9 cellular contexts compared by ENCODE assay signal in genomic region chr11:81644239-81644840, GRCh38.
DNase-seq lines count a peak whose midpoint lies in the region; ATAC-seq, FAIRE-seq and TF ChIP-seq lines count a peak whose summit lies in the region.
"Had no signal": no experiment of that assay in that cellular context is flagged by ENCODE, and none has a peak within 500 bp of the region (broad histone marks: within the 10 kb centered on the region; RNA-seq: fewer than 3 reads in every experiment).

No MANE protein-coding gene starts in this region.

- DNase-seq in EH (ENCODE audit: low read depth) (peak; percentile 1), HPDE6-E6E7 (ENCODE audit: extremely low spot score) (peak; percentile 17), Panc1 (ENCODE audit: low read depth, low spot score) (peak; percentile 38), dermis microvascular lymphatic vessel endothelial cell (ENCODE audit: low read depth in 2 of 2) (peak; percentile 9 to 40)
- peak in 3 of 10 donors; percentile 40 to 45 (median 40) for DNase-seq in naive thymus-derived CD8-positive, alpha-beta T cell
- no peak for DNase-seq in activated effector memory CD4-positive, alpha-beta T cell treated with anti-CD3 and anti-CD28 coated beads, Interleukin-2, amount 50 U/mL, for 16 hours

- no peaks in the 10 kb centered on the region for H3K36me3 Mint-ChIP-seq in naive thymus-derived CD8-positive, alpha-beta T cell

- H3K4me1 Mint-ChIP-seq in naive thymus-derived CD8-positive, alpha-beta T cell: peaks cover 0 to 4% (median 0%) of the 10 kb centered on the region in 4 donors

- ATAC-seq in GM21576 (IDR thresholded peaks at IDR 0.05; ENCODE audit: unreplicated experiment) (peak; percentile 95), Panc1 (peak; percentile 78)
- peak; percentile 54 to 58 for ATAC-seq in naive thymus-derived CD8-positive, alpha-beta T cell

- H3K4me3 ChIP-seq in Panc1 (ENCODE audit: low read depth in 2 of 2, low read length in 2 of 2): no peak overlapping the region

- no peaks in the 10 kb centered on the region for H3K36me3 ChIP-seq in Panc1 (ENCODE audit: control insufficient read depth, insufficient read depth, low read length)
- H3K36me3 ChIP-seq: neutrophil had no signal

- in situ Hi-C loops in Panc1 (cut with HindIII; ENCODE audit: low pct_unique_long_range_greater_than_20kb, low sequenced_read_pairs): no loop called here

- no peaks in the 10 kb centered on the region for H3K9me3 ChIP-seq in Panc1 (ENCODE audit: control insufficient read depth, insufficient read depth, low read depth, low read length)
- H3K9me3 ChIP-seq: neutrophil had no signal

- H3K27ac Mint-ChIP-seq in naive thymus-derived CD8-positive, alpha-beta T cell: no peak overlapping the region

- intact Hi-C loops in Panc1 (cut with micrococcal nuclease; ENCODE audit: unreplicated experiment): loop anchor here (2.0 to 5.0 kb wide), 2 partner anchors 584 to 1053 kb away; no protein-coding TSS in a partner anchor

- CTCF ChIA-PET in Panc1 (lab: Charles Lee): interaction anchor here (0.7 kb wide), 3 partner anchors 352 to 1051 kb away, joined by 3 to 4 read pairs (median 4); no protein-coding TSS in a partner anchor

- H3K27me3 ChIP-seq in Panc1 (ENCODE audit: control insufficient read depth, insufficient read depth, low read length): no peaks in the 10 kb centered on the region

- no peak overlapping the region for H3K4me3 Mint-ChIP-seq in naive thymus-derived CD8-positive, alpha-beta T cell

- peak; percentile 89 for FAIRE-seq in A204.1 (lab: Jason Lieb, UNC)

- no TSS peak for BruUV-seq in Panc1 (replicated peaks; lab: Mats Ljungman, UMichigan)

- H3K9me3 Mint-ChIP-seq in naive thymus-derived CD8-positive, alpha-beta T cell: no peaks in the 10 kb centered on the region

- H3K4me1 ChIP-seq in Panc1 (ENCODE audit: control insufficient read depth, insufficient read depth, low read length): no peaks in the 10 kb centered on the region

- POLR2A ChIA-PET in Panc1 (lab: Charles Lee): no interaction called here
- POLR2A ChIA-PET in naive thymus-derived CD8-positive, alpha-beta T cell (lab: Charles Lee): no interaction called here

- peaks cover 5 to 25% (median 16%) of the 10 kb centered on the region in 5 donors for H3K27me3 Mint-ChIP-seq in naive thymus-derived CD8-positive, alpha-beta T cell

- no peak overlapping the region for H3K27ac ChIP-seq in Panc1 (ENCODE audit: low read length)
- H3K27ac ChIP-seq: neutrophil had no signal

- peak; percentile 72 for TF ChIP-seq CTCF in Panc1 (IDR thresholded peaks at IDR 0.05)
